In genomic region chr1:45806129-45806528, GRCh38 we compare ENCODE assay signal across 30 cellular contexts.
"Had no signal": no experiment of that assay in that cellular context is flagged by ENCODE, and none has a peak within 500 bp of the region (broad histone marks: within the 10 kb centered on the region; RNA-seq: fewer than 3 reads in every experiment).

No MANE protein-coding gene starts in this region.

- H3K36me3 Mint-ChIP-seq: activated naive CD8-positive, alpha-beta T cell had no signal

- H3K9me3 ChIP-seq: body of pancreas, gastrocnemius medialis, ovary, sigmoid colon, suprapubic skin, tibial nerve had no signal

- H3K4me3 ChIP-seq: body of pancreas, coronary artery, dorsolateral prefrontal cortex, gastrocnemius medialis, ovary, sigmoid colon, suprapubic skin, tibial nerve had no signal

- ATAC-seq: activated T-cell treated with anti-CD3 and anti-CD28 coated beads, Interleukin-2, amount 50 U/mL, for 72 hours; body of pancreas; gastrocnemius medialis; naive thymus-derived CD8-positive, alpha-beta T cell had no signal

- H3K4me3 Mint-ChIP-seq: memory B cell had no signal

- H3K36me3 ChIP-seq: gastrocnemius medialis, ovary, suprapubic skin had no signal

- H3K27me3 ChIP-seq: body of pancreas, dorsolateral prefrontal cortex, gastrocnemius medialis, ovary, sigmoid colon, suprapubic skin, tibial nerve had no signal

- H3K27ac Mint-ChIP-seq: activated naive CD8-positive, alpha-beta T cell; memory B cell; naive thymus-derived CD8-positive, alpha-beta T cell; progenitor cell of endocrine pancreas; T-helper 1 cell treated with Interleukin-12 subunit alpha and Interleukin-12 subunit beta and Interleukin-4 antibody, amounts not matched to agents 30 μg/mL and 1 μg/mL, for 36 hours had no signal

- H3K9me3 Mint-ChIP-seq: activated T-cell treated with anti-CD3 and anti-CD28 coated beads, Interleukin-2, amount 50 U/mL, for 72 hours; immature natural killer cell; memory B cell; naive thymus-derived CD8-positive, alpha-beta T cell; T-helper 1 cell treated with Interleukin-12 subunit alpha and Interleukin-12 subunit beta and Interleukin-4 antibody, amounts not matched to agents 30 μg/mL and 1 μg/mL, for 36 hours had no signal

- DNase-seq: activated CD4-positive, alpha-beta T cell treated with anti-CD3 and anti-CD28 coated beads for 4 hours; activated CD4-positive, alpha-beta T cell treated with anti-CD3 and anti-CD28 coated beads, Interleukin-2, amount 50 U/mL, for 4 hours; activated effector memory CD4-positive, alpha-beta T cell treated with Interleukin-2 at 50 U/mL for 16 hours; activated naive CD4-positive, alpha-beta T cell treated with Interleukin-2 at 50 U/mL for 16 hours; activated T-cell treated with anti-CD3 and anti-CD28 coated beads for 4 hours; activated T-cell treated with anti-CD3 and anti-CD28 coated beads, Interleukin-2, amount 50 U/mL, for 72 hours; aorta; body of pancreas; dorsolateral prefrontal cortex; effector memory CD4-positive, alpha-beta T cell; erythroblast; gastrocnemius medialis; hypothalamus; immature natural killer cell; naive thymus-derived CD8-positive, alpha-beta T cell; ovary; sigmoid colon; small intestine; stimulated activated CD4-positive, alpha-beta T cell treated with anti-CD3 and anti-CD28 coated beads, Interleukin-1b, Interleukin-23, amount 100 ng/mL, for 48 hours; stimulated activated naive CD4-positive, alpha-beta T cell; T-helper 9 cell had no signal

- FAIRE-seq: small intestine, TTC549 had no signal

- H3K27ac ChIP-seq: body of pancreas, coronary artery, dorsolateral prefrontal cortex, gastrocnemius medialis, ovary, sigmoid colon, suprapubic skin, tibial nerve, VCaP had no signal
